In the genomic region with DNA sequence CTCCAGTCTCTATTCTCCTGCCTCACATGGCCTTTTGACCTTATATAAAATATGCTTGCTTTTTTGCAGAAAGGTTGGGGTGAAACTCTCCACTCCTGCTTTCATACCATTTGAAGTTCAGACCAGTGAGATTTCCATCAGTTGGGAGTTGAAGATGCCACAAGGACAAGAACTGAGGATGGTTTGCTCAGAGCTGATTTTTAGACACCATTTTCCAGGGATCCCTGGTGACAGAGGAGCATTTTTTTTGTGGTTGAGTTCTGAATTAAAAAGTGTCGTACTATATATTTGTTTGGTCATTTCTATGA, we compare ENCODE assay signal across 14 cellular contexts. TPM values are rescaled to one million over a fixed set of nuclear protein-coding genes. Genes with fewer than 3 reads are reported as not detected.
DNase-seq lines count a peak whose midpoint lies in the region; TF ChIP-seq lines count a peak whose summit lies in the region.
"Had no signal": no experiment of that assay in that cellular context is flagged by ENCODE, and none has a peak within 500 bp of the region (broad histone marks: within the 10 kb centered on the region; RNA-seq: fewer than 3 reads in every experiment).

No MANE protein-coding gene starts in this region.

- H3K9me3 ChIP-seq in thyroid gland, result no peaks in the 10 kb centered on the region

- H3K27me3 Mint-ChIP-seq in dendritic cell treated with granulocyte-macrophage colony-stimulating factor and Interleukin-4, amounts not matched to agents 40 ng/mL and 50 ng/mL, for 4 days, result no peaks in the 10 kb centered on the region
- no peaks in the 10 kb centered on the region for H3K27me3 Mint-ChIP-seq in nephron (ENCODE audit: low read depth)

- no peaks in the 10 kb centered on the region for H3K9me3 Mint-ChIP-seq in dendritic cell treated with granulocyte-macrophage colony-stimulating factor and Interleukin-4, amounts not matched to agents 40 ng/mL and 50 ng/mL, for 4 days
- H3K9me3 Mint-ChIP-seq in nephron, result peaks cover 17% of the 10 kb centered on the region
- H3K9me3 Mint-ChIP-seq: activated naive CD4-positive, alpha-beta T cell treated with anti-CD3 and anti-CD28 coated beads for 36 hours; CD4-positive, alpha-beta T cell; natural killer cell had no signal

- H3K27me3 ChIP-seq in thyroid gland, result no peaks in the 10 kb centered on the region

- peak overlapping the region; percentile 34 to 77 (median 76) for H3K27ac ChIP-seq in thyroid gland

- H3K27ac Mint-ChIP-seq in dendritic cell treated with granulocyte-macrophage colony-stimulating factor and Interleukin-4, amounts not matched to agents 40 ng/mL and 50 ng/mL, for 4 days, result peak overlapping the region; percentile 19
- H3K27ac Mint-ChIP-seq in nephron, result peak overlapping the region; percentile 87 to 93 (median 91)
- H3K27ac Mint-ChIP-seq: activated naive CD4-positive, alpha-beta T cell treated with anti-CD3 and anti-CD28 coated beads for 36 hours; CD4-positive, alpha-beta T cell had no signal

- no peaks in the 10 kb centered on the region for H3K36me3 Mint-ChIP-seq in dendritic cell treated with granulocyte-macrophage colony-stimulating factor and Interleukin-4, amounts not matched to agents 40 ng/mL and 50 ng/mL, for 4 days (ENCODE audit: low read depth)
- H3K36me3 Mint-ChIP-seq in nephron (ENCODE audit: low read depth), result peaks cover 5% of the 10 kb centered on the region
- H3K36me3 Mint-ChIP-seq: natural killer cell had no signal

- TF ChIP-seq POLR2A in thyroid gland (IDR thresholded peaks at IDR 0.05), result no peak

- H3K36me3 ChIP-seq in thyroid gland, result no peaks in the 10 kb centered on the region

- H3K4me3 ChIP-seq in thyroid gland (replicated peaks in 1 of 3), result no peak overlapping the region

- H3K4me1 Mint-ChIP-seq in dendritic cell treated with granulocyte-macrophage colony-stimulating factor and Interleukin-4, amounts not matched to agents 40 ng/mL and 50 ng/mL, for 4 days (ENCODE audit: low read depth), result peaks cover 9% of the 10 kb centered on the region
- H3K4me1 Mint-ChIP-seq in nephron, result peaks cover 31% of the 10 kb centered on the region

- intact Hi-C loops in dendritic cell treated with granulocyte-macrophage colony-stimulating factor and Interleukin-4, amounts not matched to agents 40 ng/mL and 50 ng/mL, for 4 days (cut with micrococcal nuclease), result no loop called here
- intact Hi-C loops in thyroid gland (cut with DNase I), result no loop called here

- TF ChIP-seq CTCF in nephron (IDR thresholded peaks at IDR 0.05; ENCODE audit: unreplicated experiment in 3 of 3) (no peak), thyroid gland (IDR thresholded peaks at IDR 0.05) (no peak)

- peak; percentile 16 for DNase-seq in LoVo (ENCODE audit: low spot score)
- no peak for DNase-seq in thyroid gland
- DNase-seq in nucleus accumbens (lab: John Stamatoyannopoulos, UW), result no peak
- no peak for DNase-seq in activated T-cell treated with anti-CD3 and anti-CD28 coated beads, Interleukin-2, amount 50 U/mL, for 48 hours
- no peak for DNase-seq in stimulated activated CD4-positive, alpha-beta T cell treated with anti-CD3 and anti-CD28 coated beads, Interleukin-1b, Interleukin-23, amount 100 ng/mL, for 48 hours
- no peak for DNase-seq in NCI-H2196 (lab: John Stamatoyannopoulos, UW; ENCODE audit: unreplicated experiment)
- DNase-seq: activated naive CD4-positive, alpha-beta T cell treated with anti-CD3 and anti-CD28 coated beads for 36 hours; CD4-positive, alpha-beta T cell; GDM1; natural killer cell; stimulated activated CD8-positive, alpha-beta memory T cell treated with anti-CD3 and anti-CD28 coated beads, Interleukin-4, amount 100 ng/mL, for 48 hours; T-helper 9 cell had no signal

- peaks cover 13 to 31% of the 10 kb centered on the region in 2 donors for H3K4me1 ChIP-seq in thyroid gland

- WGBS in thyroid gland, 2 donors, result 27 to 39% methylated on average over 1 of the region's 1 CpG

- no peak overlapping the region for H3K4me3 Mint-ChIP-seq in dendritic cell treated with granulocyte-macrophage colony-stimulating factor and Interleukin-4, amounts not matched to agents 40 ng/mL and 50 ng/mL, for 4 days
- no peak overlapping the region for H3K4me3 Mint-ChIP-seq in nephron
- H3K4me3 Mint-ChIP-seq: activated naive CD4-positive, alpha-beta T cell treated with anti-CD3 and anti-CD28 coated beads for 36 hours; CD4-positive, alpha-beta T cell; natural killer cell had no signal

RNA-seq across cellular contexts. Expression of a gene that starts 8.8 kb away (rescaled TPM):
- total RNA-seq in thyroid gland, result 100 to 1,000 TPM in 1 of 4 donors, 10 to 100 TPM in 3; 32.4 to 244 (median 79.3) TPM
- total RNA-seq: activated naive CD4-positive, alpha-beta T cell treated with anti-CD3 and anti-CD28 coated beads for 36 hours; CD4-positive, alpha-beta T cell; natural killer cell had no signal

RNA-seq across cellular contexts. Expression of a gene that starts 52.8 kb away (rescaled TPM):
- total RNA-seq in thyroid gland, result 10 to 100 TPM in 3 of 4 donors, 1 to 10 TPM in 1; 9.7 to 33.3 (median 24.9) TPM
- total RNA-seq: activated naive CD4-positive, alpha-beta T cell treated with anti-CD3 and anti-CD28 coated beads for 36 hours; CD4-positive, alpha-beta T cell; natural killer cell had no signal
